Comparison of ENCODE assay signal across 9 cellular contexts in genomic region chr2:230203110-230203676, GRCh38. TPM values are rescaled to one million over a fixed set of nuclear protein-coding genes. Genes with fewer than 3 reads are reported as not detected.
A peak's percentile ranks its signal among the peaks of the same experiment; 100 is the strongest.
DNase-seq lines count a peak whose midpoint lies in the region; ATAC-seq and TF ChIP-seq lines count a peak whose summit lies in the region.
"Had no signal": no experiment of that assay in that cellular context is flagged by ENCODE, and none has a peak within 500 bp of the region (broad histone marks: within the 10 kb centered on the region; RNA-seq: fewer than 3 reads in every experiment).

No MANE protein-coding gene starts in this region.

- intact Hi-C loops in lower lobe of right lung (cut with DNase I) = no loop called here

- DNase-seq in activated naive CD8-positive, alpha-beta T cell treated with anti-CD3 and anti-CD28 coated beads, Interleukin-2, amount 50 U/mL, for 24 hours = no peak
- DNase-seq in RWPE1 (ENCODE audit: low spot score) (no peak), nucleus accumbens (lab: John Stamatoyannopoulos, UW) (no peak), NOMO-1 treated with dmso at 0.1 percent for 144 hours (lab: John Stamatoyannopoulos, UW; ENCODE audit: unreplicated experiment) (no peak), lower lobe of right lung (no peak)
- DNase-seq: OCI-M1 had no signal

- peaks cover 66% of the 10 kb centered on the region for H3K36me3 Mint-ChIP-seq in activated naive CD8-positive, alpha-beta T cell treated with anti-CD3 and anti-CD28 coated beads, Interleukin-2, amount 50 U/mL, for 24 hours (ENCODE audit: low read depth)

- CTCF ChIA-PET in RWPE1 (lab: Yijun Ruan, JAX) = no interaction called here

- peak; percentile 57 for ATAC-seq in GM18502 (IDR thresholded peaks at IDR 0.05; ENCODE audit: poor library complexity, unreplicated experiment)
- peak; percentile 51 for ATAC-seq in GM19467 (IDR thresholded peaks at IDR 0.05; ENCODE audit: unreplicated experiment)
- peak; percentile 41 for ATAC-seq in HG03175 (IDR thresholded peaks at IDR 0.05; ENCODE audit: unreplicated experiment)
- no peak for ATAC-seq in activated naive CD8-positive, alpha-beta T cell treated with anti-CD3 and anti-CD28 coated beads, Interleukin-2, amount 50 U/mL, for 24 hours
- no peak for ATAC-seq in lower lobe of right lung

- no peaks in the 10 kb centered on the region for H3K27me3 ChIP-seq in lower lobe of right lung (ENCODE audit: low read depth)

- H3K4me1 Mint-ChIP-seq in activated naive CD8-positive, alpha-beta T cell treated with anti-CD3 and anti-CD28 coated beads, Interleukin-2, amount 50 U/mL, for 24 hours = peaks cover 30% of the 10 kb centered on the region

- H3K9me3 Mint-ChIP-seq in activated naive CD8-positive, alpha-beta T cell treated with anti-CD3 and anti-CD28 coated beads, Interleukin-2, amount 50 U/mL, for 24 hours = no peaks in the 10 kb centered on the region

- H3K27me3 Mint-ChIP-seq in activated naive CD8-positive, alpha-beta T cell treated with anti-CD3 and anti-CD28 coated beads, Interleukin-2, amount 50 U/mL, for 24 hours = no peaks in the 10 kb centered on the region

- no peak overlapping the region for H3K4me3 Mint-ChIP-seq in activated naive CD8-positive, alpha-beta T cell treated with anti-CD3 and anti-CD28 coated beads, Interleukin-2, amount 50 U/mL, for 24 hours

- peak overlapping the region; percentile 59 for H3K27ac Mint-ChIP-seq in activated naive CD8-positive, alpha-beta T cell treated with anti-CD3 and anti-CD28 coated beads, Interleukin-2, amount 50 U/mL, for 24 hours

- no peak for TF ChIP-seq CTCF in RWPE1 (conservative IDR thresholded peaks at IDR 0.05; ENCODE audit: low read depth)
- TF ChIP-seq CTCF in lower lobe of right lung (IDR thresholded peaks at IDR 0.05) = no peak

- H3K36me3 ChIP-seq in lower lobe of right lung = peaks cover 98% of the 10 kb centered on the region

- no peaks in the 10 kb centered on the region for H3K4me1 ChIP-seq in lower lobe of right lung

- H3K4me3 ChIP-seq in lower lobe of right lung = no peak overlapping the region

- no peak overlapping the region for H3K27ac ChIP-seq in RWPE1
- H3K27ac ChIP-seq in lower lobe of right lung = no peak overlapping the region

- POLR2A ChIA-PET in RWPE1 (lab: Yijun Ruan, JAX; ENCODE audit: low non-redundant PET) = no interaction called here

- no peaks in the 10 kb centered on the region for H3K9me3 ChIP-seq in lower lobe of right lung

RNA-seq across cellular contexts. Expression of gene SP110, which starts 16.6 kb away (rescaled TPM):
- 68.1 TPM for total RNA-seq in lower lobe of right lung

RNA-seq across cellular contexts. Expression of gene SP140, which starts 22.3 kb away (rescaled TPM):
- total RNA-seq in lower lobe of right lung = 15.0 TPM

Comparison
In these comparisons a context has a peak if more than half of its experiments do, and no peak if none do; other contexts are left out.
1. ATAC-seq: peak in GM18502 (single experiment), GM19467 (single experiment) and HG03175 (single experiment); none in activated naive CD8-positive, alpha-beta T cell treated with anti-CD3 and anti-CD28 coated beads, Interleukin-2, amount 50 U/mL, for 24 hours (single experiment) and lower lobe of right lung (0 of 2).